28 cellular contexts compared by ENCODE assay signal in the genomic region with DNA sequence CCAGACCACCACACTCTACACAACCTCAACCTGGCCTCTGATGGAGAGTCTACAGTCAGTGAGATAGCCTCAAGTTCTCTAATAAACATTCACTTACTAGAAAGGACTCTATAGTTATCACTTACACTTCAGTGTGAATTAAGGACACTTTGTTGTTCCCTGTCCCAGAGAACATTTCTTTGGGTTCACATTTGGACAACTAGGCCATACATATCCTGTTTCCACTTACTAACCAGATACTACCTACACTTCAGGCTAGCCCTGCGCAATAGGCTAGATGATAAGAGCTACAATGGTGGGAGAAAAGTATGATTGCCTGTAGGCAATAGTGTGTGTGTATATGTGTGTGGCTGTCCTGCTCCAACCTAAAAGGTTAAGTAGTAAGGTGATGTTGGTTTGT.
"Had no signal": no experiment of that assay in that cellular context is flagged by ENCODE, and none has a peak within 500 bp of the region (broad histone marks: within the 10 kb centered on the region; RNA-seq: fewer than 3 reads in every experiment).

No MANE protein-coding gene starts in this region.

- H3K4me3 Mint-ChIP-seq: dendritic cell treated with granulocyte-macrophage colony-stimulating factor and Interleukin-4, amounts not matched to agents 40 ng/mL and 50 ng/mL, for 4 days; endodermal cell; naive thymus-derived CD4-positive, alpha-beta T cell; nephron; stimulated activated effector memory CD8-positive, alpha-beta T cell treated with anti-CD3 and anti-CD28 coated beads, Interleukin-12 subunit alpha, Interleukin-12 subunit beta, amount 100 ng/mL, for 72 hours had no signal

- H3K36me3 ChIP-seq: colonic mucosa, gastroesophageal sphincter, heart left ventricle, left lung, pancreas, right lobe of liver, stomach, thyroid gland had no signal

- H3K4me3 ChIP-seq: colonic mucosa, gastroesophageal sphincter, heart left ventricle, hepatocyte, left lung, pancreas, right lobe of liver, smooth muscle cell, stomach, thyroid gland had no signal

- H3K4me1 ChIP-seq: colonic mucosa, gastroesophageal sphincter, heart left ventricle, left lung, pancreas, right lobe of liver, stomach, thyroid gland had no signal

- H3K27ac Mint-ChIP-seq: dendritic cell treated with granulocyte-macrophage colony-stimulating factor and Interleukin-4, amounts not matched to agents 40 ng/mL and 50 ng/mL, for 4 days; endodermal cell; naive thymus-derived CD4-positive, alpha-beta T cell; nephron; stimulated activated effector memory CD8-positive, alpha-beta T cell treated with anti-CD3 and anti-CD28 coated beads, Interleukin-12 subunit alpha, Interleukin-12 subunit beta, amount 100 ng/mL, for 72 hours had no signal

- H3K4me1 Mint-ChIP-seq: stimulated activated effector memory CD8-positive, alpha-beta T cell treated with anti-CD3 and anti-CD28 coated beads, Interleukin-12 subunit alpha, Interleukin-12 subunit beta, amount 100 ng/mL, for 72 hours had no signal

- H2AFZ ChIP-seq: hepatocyte had no signal

- H3K27me3 ChIP-seq: colonic mucosa, gastroesophageal sphincter, heart left ventricle, hepatocyte, left lung, pancreas, right lobe of liver, stomach, thyroid gland had no signal

- H3K27ac ChIP-seq: colonic mucosa, epithelial cell of prostate, gastroesophageal sphincter, heart left ventricle, hepatocyte, left lung, pancreas, right lobe of liver, stomach, thyroid gland had no signal

- H3K9me3 Mint-ChIP-seq: dendritic cell treated with granulocyte-macrophage colony-stimulating factor and Interleukin-4, amounts not matched to agents 40 ng/mL and 50 ng/mL, for 4 days; endodermal cell; nephron; stimulated activated effector memory CD8-positive, alpha-beta T cell treated with anti-CD3 and anti-CD28 coated beads, Interleukin-12 subunit alpha, Interleukin-12 subunit beta, amount 100 ng/mL, for 72 hours had no signal

- H3K4me2 ChIP-seq: hepatocyte, smooth muscle cell had no signal

- H3K9me3 ChIP-seq: colonic mucosa, gastroesophageal sphincter, heart left ventricle, left lung, pancreas, right lobe of liver, stomach, thyroid gland had no signal

- DNase-seq: colonic mucosa; effector CD8-positive, alpha-beta T cell; endodermal cell; foreskin fibroblast; heart left ventricle; kidney; left cardiac atrium; left lung; mesendoderm; midbrain; naive thymus-derived CD4-positive, alpha-beta T cell; nucleus accumbens; pancreas; right lobe of liver; stimulated activated CD4-positive, alpha-beta T cell treated with anti-CD3 and anti-CD28 coated beads, Interleukin-2, amount 100 ng/mL, for 24 hours; stimulated activated CD4-positive, alpha-beta T cell treated with anti-CD3 and anti-CD28 coated beads, Interleukin-4, amount 100 ng/mL, for 24 hours; stimulated activated naive CD4-positive, alpha-beta T cell treated with Interleukin-2 at 50 U/mL for 16 hours; stomach; thyroid gland; trophoblast cell had no signal

- ATAC-seq: esophagus mucosa; gastroesophageal sphincter; heart left ventricle; left cardiac atrium; left lung; naive thymus-derived CD4-positive, alpha-beta T cell; pancreas; right lobe of liver; stimulated activated effector memory CD8-positive, alpha-beta T cell treated with anti-CD3 and anti-CD28 coated beads, Interleukin-12 subunit alpha, Interleukin-12 subunit beta, amount 100 ng/mL, for 72 hours had no signal

- H3K36me3 Mint-ChIP-seq: naive thymus-derived CD4-positive, alpha-beta T cell; stimulated activated effector memory CD8-positive, alpha-beta T cell treated with anti-CD3 and anti-CD28 coated beads, Interleukin-12 subunit alpha, Interleukin-12 subunit beta, amount 100 ng/mL, for 72 hours had no signal

- H3K27me3 Mint-ChIP-seq: dendritic cell treated with granulocyte-macrophage colony-stimulating factor and Interleukin-4, amounts not matched to agents 40 ng/mL and 50 ng/mL, for 4 days; naive thymus-derived CD4-positive, alpha-beta T cell had no signal

- H3K79me2 ChIP-seq: hepatocyte had no signal
